In the genomic region with DNA sequence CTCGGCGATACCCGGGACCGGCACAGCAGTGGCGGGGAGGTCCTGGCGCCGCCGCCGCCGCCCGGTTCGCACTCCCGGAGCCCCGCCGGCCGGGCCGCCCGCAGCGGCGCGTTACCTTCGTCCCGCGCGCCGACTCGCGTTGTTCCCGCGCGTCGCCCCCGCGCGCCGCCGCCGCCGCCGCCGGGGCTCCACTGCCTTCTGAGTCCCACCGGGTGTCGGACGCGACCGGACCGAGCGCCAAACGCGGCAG, we compare ENCODE assay signal across 8 cellular contexts. TPM values are rescaled to one million over a fixed set of nuclear protein-coding genes. Genes with fewer than 3 reads are reported as not detected.
A peak's percentile ranks its signal among the peaks of the same experiment; 100 is the strongest.
DNase-seq lines count a peak whose midpoint lies in the region; ATAC-seq and TF ChIP-seq lines count a peak whose summit lies in the region.

EZH2 (minus strand) TSS at position 243 of the 250 bp plus-strand sequence. CDS start 36,993 bp downstream, outside the sequence.

- peak; percentile 24 for ATAC-seq in GM21367 (IDR thresholded peaks at IDR 0.05; ENCODE audit: unreplicated experiment)
- ATAC-seq in naive thymus-derived CD4-positive, alpha-beta T cell = peak; percentile 27

- no peaks in the 10 kb centered on the region for H3K9me3 Mint-ChIP-seq in naive thymus-derived CD4-positive, alpha-beta T cell

- peaks cover 9% of the 10 kb centered on the region; the same call in 1 of the 2 replicates for H4K20me1 ChIP-seq in Karpas-422 (ENCODE audit: insufficient read depth, low read depth, low read length)

- H3K36me3 Mint-ChIP-seq in naive thymus-derived CD4-positive, alpha-beta T cell = peaks cover 0 to 13% (median 0%) of the 10 kb centered on the region in 5 donors

- no peaks in the 10 kb centered on the region for H3K9me2 ChIP-seq in Karpas-422 (replicated peaks; ENCODE audit: insufficient read depth, low read length)

- peak within 1 kb of the TSS; percentile 68 for H3K27ac ChIP-seq in Karpas-422 (ENCODE audit: low read length)
- peak within 1 kb of the TSS; percentile 85 for H3K27ac ChIP-seq in colonic mucosa
- H3K27ac ChIP-seq in naive thymus-derived CD4-positive, alpha-beta T cell (ENCODE audit: low read depth, low read length) = peak within 1 kb of the TSS; percentile 97

- CTCF ChIA-PET in AG04449 (lab: Yijun Ruan, JAX) = interaction anchor here (1.6 kb wide), 1 partner anchor 57 kb away, joined by 5 read pairs; no protein-coding TSS in a partner anchor
- CTCF ChIA-PET in naive thymus-derived CD4-positive, alpha-beta T cell (lab: Charles Lee) = no interaction called here

- H2AFZ ChIP-seq in Karpas-422 (ENCODE audit: low read length) = no peak within 1 kb of the TSS

- H3K4me3 Mint-ChIP-seq in naive thymus-derived CD4-positive, alpha-beta T cell = peak within 1 kb of the TSS; percentile 91 to 99 (median 96)

- H3K4me2 ChIP-seq in Karpas-422 (ENCODE audit: low read depth, low read length, poor library complexity, severe bottlenecking) = peak within 1 kb of the TSS; percentile 83

- peaks cover 49% of the 10 kb centered on the region for H3K79me2 ChIP-seq in Karpas-422 (ENCODE audit: low read length)

- H3K36me3 ChIP-seq in Karpas-422 (ENCODE audit: insufficient read depth, low read length) (no peaks in the 10 kb centered on the region), colonic mucosa (no peaks in the 10 kb centered on the region)
- H3K36me3 ChIP-seq in naive thymus-derived CD4-positive, alpha-beta T cell (ENCODE audit: control insufficient read depth in 2 of 3, insufficient read depth in 3 of 3, low read length in 3 of 3) = peaks cover 0 to 4% (median 0%) of the 10 kb centered on the region in 3 experiments

- POLR2A ChIA-PET in AG04449 (lab: Yijun Ruan, JAX) = no interaction called here
- POLR2A ChIA-PET in naive thymus-derived CD4-positive, alpha-beta T cell (lab: Charles Lee) = interaction anchor here (1.1 to 2.0 kb wide), 4 partner anchors 38 to 143 kb away, joined by 4 to 27 read pairs (median 5); no protein-coding TSS in a partner anchor

- H3K9me3 ChIP-seq in Karpas-422 (ENCODE audit: low read length) (no peaks in the 10 kb centered on the region), colonic mucosa (no peaks in the 10 kb centered on the region)
- no peaks in the 10 kb centered on the region for H3K9me3 ChIP-seq in naive thymus-derived CD4-positive, alpha-beta T cell (ENCODE audit: control insufficient read depth in 2 of 3, low read length in 3 of 3)

- H3K9ac ChIP-seq in Karpas-422 (ENCODE audit: low read length) (peak within 1 kb of the TSS; percentile 95), colonic mucosa (ENCODE audit: low read depth in 2 of 2, low read length in 2 of 2) (peak within 1 kb of the TSS; percentile 73 to 76)

- H3K27me3 ChIP-seq in Karpas-422 (ENCODE audit: low read length) = no peaks in the 10 kb centered on the region
- no peaks in the 10 kb centered on the region for H3K27me3 ChIP-seq in colonic mucosa
- no peaks in the 10 kb centered on the region for H3K27me3 ChIP-seq in naive thymus-derived CD4-positive, alpha-beta T cell (ENCODE audit: control insufficient read depth in 2 of 2, insufficient read depth in 2 of 2, low read length in 2 of 2)

- TF ChIP-seq CTCF in AG04449 (IDR thresholded peaks at IDR 0.05; ENCODE audit: insufficient read depth, low read length, missing control alignments) = no peak
- TF ChIP-seq CTCF in colonic mucosa (IDR thresholded peaks at IDR 0.05) = no peak

- no peaks in the 10 kb centered on the region for H3K27me3 Mint-ChIP-seq in naive thymus-derived CD4-positive, alpha-beta T cell

- DNase-seq in AG04449 (ENCODE audit: low read depth, low spot score) (no peak), Karpas-422 (no peak), colonic mucosa (no peak), COLO829 (ENCODE audit: low spot score) (no peak), NCI-H1048 (lab: John Stamatoyannopoulos, UW) (no peak), foreskin melanocyte (no peak)
- DNase-seq in naive thymus-derived CD4-positive, alpha-beta T cell = no peak

- intact Hi-C loops in colonic mucosa (cut with DNase I) = no loop called here
- intact Hi-C loops in naive thymus-derived CD4-positive, alpha-beta T cell (cut with micrococcal nuclease) = loop anchor here (1.0 to 5.0 kb wide), 14 partner anchors 15 to 263 kb away; partner anchors contain the start of genes PDIA4 (in 2 of the 2), CUL1 (in 1 of the 2), ZNF398 (in 1 of the 2) and ZNF425 (in 1 of the 2)

- peak within 1 kb of the TSS; percentile 81 for H3K4me3 ChIP-seq in AG04449 (ENCODE audit: low read depth, low read length)
- H3K4me3 ChIP-seq in Karpas-422 (ENCODE audit: low read length) = peak within 1 kb of the TSS; percentile 87
- peak within 1 kb of the TSS; percentile 72 for H3K4me3 ChIP-seq in colonic mucosa
- peak within 1 kb of the TSS; percentile 57 for H3K4me3 ChIP-seq in naive thymus-derived CD4-positive, alpha-beta T cell (ENCODE audit: low read length)

- H3K4me1 ChIP-seq in Karpas-422 (ENCODE audit: low read length) (peaks cover 33% of the 10 kb centered on the region), colonic mucosa (peaks cover 5% of the 10 kb centered on the region)
- H3K4me1 ChIP-seq in naive thymus-derived CD4-positive, alpha-beta T cell (ENCODE audit: control insufficient read depth in 2 of 2, insufficient read depth in 2 of 2, low read length in 2 of 2) = peaks cover 6 to 7% of the 10 kb centered on the region in 2 donors

- peak within 1 kb of the TSS; percentile 90 to 98 (median 95) for H3K27ac Mint-ChIP-seq in naive thymus-derived CD4-positive, alpha-beta T cell

- H3K4me1 Mint-ChIP-seq in naive thymus-derived CD4-positive, alpha-beta T cell = peaks cover 0 to 45% (median 29%) of the 10 kb centered on the region in 7 donors

RNA-seq across cellular contexts. Expression of gene EZH2, which starts in this region (rescaled TPM):
- 53.3 and 57.3 TPM in 2 replicates for total RNA-seq in Karpas-422 (2014; rRNA removed; shearing (Covaris generic); ENCODE audit: low replicate concordance)
- 10 to 100 TPM; 13.4 to 31.7 TPM for total RNA-seq in colonic mucosa
- 10 to 100 TPM in 3 of 5 experiments, 1 to 10 TPM in 2; 7.2 to 73.3 (median 18.9) TPM for total RNA-seq in naive thymus-derived CD4-positive, alpha-beta T cell
- 1 to 10 TPM; 2.2 to 2.4 TPM for polyA plus RNA-seq in naive thymus-derived CD4-positive, alpha-beta T cell
